2 cellular contexts compared by ENCODE assay signal in genomic region chr19:34500656-34501120, GRCh38.
TF ChIP-seq lines count a peak whose summit lies in the region.

No MANE protein-coding gene starts in this region.

TF ChIP-seq in GM23338, 12 proteins besides CTCF, POLR2A, EP300 and RAD21:
- TF ChIP-seq EZH2phosphoT487 (IDR thresholded peaks at IDR 0.05; ENCODE audit: unreplicated experiment) (no peak), JUNB (IDR thresholded peaks at IDR 0.05; ENCODE audit: unreplicated experiment) (no peak), POLR2AphosphoS5 (IDR thresholded peaks at IDR 0.05; ENCODE audit: low read depth) (no peak), ZNF462 (CRISPR knock-in tag; IDR thresholded peaks at IDR 0.05) (no peak)
TF ChIP-seq in GM23338: peak in this region for 0.

TF ChIP-seq in GM12878, 131 proteins besides CTCF, POLR2A, EP300 and RAD21:
- no peak for TF ChIP-seq BCL3 (IDR thresholded peaks at IDR 0.05; ENCODE audit: borderline replicate concordance, insufficient read depth, low read depth, low read length, poor library complexity, severe bottlenecking)
- no peak for TF ChIP-seq MEF2B (IDR thresholded peaks at IDR 0.05; ENCODE audit: partially characterized antibody, poor library complexity, severe bottlenecking)
- TF ChIP-seq NFYA (IDR thresholded peaks at IDR 0.05; ENCODE audit: borderline replicate concordance, low read depth, low read length): no peak
- no peak for TF ChIP-seq ZNF592 (IDR thresholded peaks at IDR 0.05)
- TF ChIP-seq FOXK2 (IDR thresholded peaks at IDR 0.05): no peak
- TF ChIP-seq NBN (IDR thresholded peaks at IDR 0.05): no peak
- no peak for TF ChIP-seq MXI1 (IDR thresholded peaks at IDR 0.05; ENCODE audit: low read depth, low read length)
- no peak for TF ChIP-seq YBX1 (IDR thresholded peaks at IDR 0.05)
- TF ChIP-seq, protein P1, sequence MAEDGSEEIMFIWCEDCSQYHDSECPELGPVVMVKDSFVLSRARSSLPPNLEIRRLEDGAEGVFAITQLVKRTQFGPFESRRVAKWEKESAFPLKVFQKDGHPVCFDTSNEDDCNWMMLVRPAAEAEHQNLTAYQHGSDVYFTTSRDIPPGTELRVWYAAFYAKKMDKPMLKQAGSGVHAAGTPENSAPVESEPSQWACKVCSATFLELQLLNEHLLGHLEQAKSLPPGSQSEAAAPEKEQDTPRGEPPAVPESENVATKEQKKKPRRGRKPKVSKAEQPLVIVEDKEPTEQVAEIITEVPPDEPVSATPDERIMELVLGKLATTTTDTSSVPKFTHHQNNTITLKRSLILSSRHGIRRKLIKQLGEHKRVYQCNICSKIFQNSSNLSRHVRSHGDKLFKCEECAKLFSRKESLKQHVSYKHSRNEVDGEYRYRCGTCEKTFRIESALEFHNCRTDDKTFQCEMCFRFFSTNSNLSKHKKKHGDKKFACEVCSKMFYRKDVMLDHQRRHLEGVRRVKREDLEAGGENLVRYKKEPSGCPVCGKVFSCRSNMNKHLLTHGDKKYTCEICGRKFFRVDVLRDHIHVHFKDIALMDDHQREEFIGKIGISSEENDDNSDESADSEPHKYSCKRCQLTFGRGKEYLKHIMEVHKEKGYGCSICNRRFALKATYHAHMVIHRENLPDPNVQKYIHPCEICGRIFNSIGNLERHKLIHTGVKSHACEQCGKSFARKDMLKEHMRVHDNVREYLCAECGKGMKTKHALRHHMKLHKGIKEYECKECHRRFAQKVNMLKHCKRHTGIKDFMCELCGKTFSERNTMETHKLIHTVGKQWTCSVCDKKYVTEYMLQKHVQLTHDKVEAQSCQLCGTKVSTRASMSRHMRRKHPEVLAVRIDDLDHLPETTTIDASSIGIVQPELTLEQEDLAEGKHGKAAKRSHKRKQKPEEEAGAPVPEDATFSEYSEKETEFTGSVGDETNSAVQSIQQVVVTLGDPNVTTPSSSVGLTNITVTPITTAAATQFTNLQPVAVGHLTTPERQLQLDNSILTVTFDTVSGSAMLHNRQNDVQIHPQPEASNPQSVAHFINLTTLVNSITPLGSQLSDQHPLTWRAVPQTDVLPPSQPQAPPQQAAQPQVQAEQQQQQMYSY (CRISPR knock-in tag; IDR thresholded peaks at IDR 0.05): no peak
- TF ChIP-seq SMAD1 (IDR thresholded peaks at IDR 0.05; ENCODE audit: low read depth, partially characterized antibody): no peak
- no peak for TF ChIP-seq KDM1A (IDR thresholded peaks at IDR 0.05; ENCODE audit: borderline replicate concordance)
- no peak for TF ChIP-seq HDAC6 (IDR thresholded peaks at IDR 0.05; ENCODE audit: unreplicated experiment)
- TF ChIP-seq, protein P2, sequence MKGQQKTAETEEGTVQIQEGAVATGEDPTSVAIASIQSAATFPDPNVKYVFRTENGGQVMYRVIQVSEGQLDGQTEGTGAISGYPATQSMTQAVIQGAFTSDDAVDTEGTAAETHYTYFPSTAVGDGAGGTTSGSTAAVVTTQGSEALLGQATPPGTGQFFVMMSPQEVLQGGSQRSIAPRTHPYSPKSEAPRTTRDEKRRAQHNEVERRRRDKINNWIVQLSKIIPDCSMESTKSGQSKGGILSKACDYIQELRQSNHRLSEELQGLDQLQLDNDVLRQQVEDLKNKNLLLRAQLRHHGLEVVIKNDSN (IDR thresholded peaks at IDR 0.05; ENCODE audit: borderline replicate concordance, extremely low read length, insufficient read depth, low read depth, low read length): no peak
- TF ChIP-seq POU2F2 (IDR thresholded peaks at IDR 0.05; ENCODE audit: borderline replicate concordance, low read depth, low read length): no peak
- no peak for TF ChIP-seq SIX5 (IDR thresholded peaks at IDR 0.05; ENCODE audit: low read depth, low read length, severe bottlenecking)
- TF ChIP-seq DPF2 (IDR thresholded peaks at IDR 0.05): no peak
